ENCODE assay signal across 26 cellular contexts in genomic region chr13:42600943-42601342, GRCh38. TPM values are rescaled to one million over a fixed set of nuclear protein-coding genes. Genes with fewer than 3 reads are reported as not detected.
DNase-seq lines count a peak whose midpoint lies in the region; ATAC-seq, FAIRE-seq and TF ChIP-seq lines count a peak whose summit lies in the region.
"Had no signal": no experiment of that assay in that cellular context is flagged by ENCODE, and none has a peak within 500 bp of the region (broad histone marks: within the 10 kb centered on the region; RNA-seq: fewer than 3 reads in every experiment).

No MANE protein-coding gene starts in this region.

- H3K27me3 Mint-ChIP-seq in T-helper 2 cell treated with Interferon-gamma antibody and Interleukin-4, amounts not matched to agents 5 μg/mL and 100 μg/mL, for 36 hours (ENCODE audit: low read depth) = no peaks in the 10 kb centered on the region
- H3K27me3 Mint-ChIP-seq in activated naive CD8-positive, alpha-beta T cell = no peaks in the 10 kb centered on the region

- peaks cover 11% of the 10 kb centered on the region for H3K4me1 Mint-ChIP-seq in T-helper 2 cell treated with Interferon-gamma antibody and Interleukin-4, amounts not matched to agents 5 μg/mL and 100 μg/mL, for 36 hours (ENCODE audit: low read depth)
- H3K4me1 Mint-ChIP-seq in activated naive CD8-positive, alpha-beta T cell (ENCODE audit: low read depth) = peaks cover 16% of the 10 kb centered on the region

- no peaks in the 10 kb centered on the region for H3K36me3 Mint-ChIP-seq in T-helper 2 cell treated with Interferon-gamma antibody and Interleukin-4, amounts not matched to agents 5 μg/mL and 100 μg/mL, for 36 hours (ENCODE audit: low read depth)
- no peaks in the 10 kb centered on the region for H3K36me3 Mint-ChIP-seq in activated naive CD8-positive, alpha-beta T cell

- no peak for TF ChIP-seq POLR2A in GM12891 (IDR thresholded peaks at IDR 0.05; ENCODE audit: low read depth, low read length)

- ATAC-seq in HG03097 (IDR thresholded peaks at IDR 0.05; ENCODE audit: low FRiP score, unreplicated experiment) = no peak

- peak overlapping the region; percentile 49 for H3K27ac Mint-ChIP-seq in T-helper 2 cell treated with Interferon-gamma antibody and Interleukin-4, amounts not matched to agents 5 μg/mL and 100 μg/mL, for 36 hours
- H3K27ac Mint-ChIP-seq in activated naive CD8-positive, alpha-beta T cell = peak overlapping the region; percentile 86
- H3K27ac Mint-ChIP-seq: dendritic cell treated with granulocyte-macrophage colony-stimulating factor and Interleukin-4, amounts not matched to agents 40 ng/mL and 50 ng/mL, for 4 days had no signal

- H3K4me3 Mint-ChIP-seq in T-helper 2 cell treated with Interferon-gamma antibody and Interleukin-4, amounts not matched to agents 5 μg/mL and 100 μg/mL, for 36 hours = no peak overlapping the region
- H3K4me3 Mint-ChIP-seq in activated naive CD8-positive, alpha-beta T cell = peak overlapping the region; percentile 59
- H3K4me3 Mint-ChIP-seq: dendritic cell treated with granulocyte-macrophage colony-stimulating factor and Interleukin-4, amounts not matched to agents 40 ng/mL and 50 ng/mL, for 4 days had no signal

- no peak for DNase-seq in T-helper 2 cell treated with Interferon-gamma antibody and Interleukin-4, amounts not matched to agents 5 μg/mL and 100 μg/mL, for 36 hours (ENCODE audit: low spot score)
- DNase-seq in T-helper 2 cell (no peak), GM12891 (ENCODE audit: insufficient read length, low spot score) (no peak), lung microvascular endothelial cell (ENCODE audit: low read depth in 2 of 2) (peak; percentile 60 to 63), NCI-H748 (lab: John Stamatoyannopoulos, UW; ENCODE audit: unreplicated experiment) (no peak), mesenteric fat pad (ENCODE audit: low spot score) (no peak)
- DNase-seq: activated CD4-positive, alpha-beta T cell treated with anti-CD3 and anti-CD28 coated beads for 4 hours; COR-L47; foreskin melanocyte; mammary epithelial cell; NCI-H1105 treated with DMSO at 0.1 percent for 48 hours; NCI-H524 treated with DMSO at 0.1 percent for 48 hours; spleen; stimulated activated CD4-positive, alpha-beta T cell treated with anti-CD3 and anti-CD28 coated beads, Interleukin-4, amount 100 ng/mL, for 24 hours; substantia nigra; uterus had no signal

- peak; percentile 73 for FAIRE-seq in GM12891 (lab: Jason Lieb, UNC)
- FAIRE-seq: keratinocyte, TTC549 had no signal

- no peaks in the 10 kb centered on the region for H3K9me3 Mint-ChIP-seq in T-helper 2 cell treated with Interferon-gamma antibody and Interleukin-4, amounts not matched to agents 5 μg/mL and 100 μg/mL, for 36 hours
- no peaks in the 10 kb centered on the region for H3K9me3 Mint-ChIP-seq in activated naive CD8-positive, alpha-beta T cell (ENCODE audit: low read depth)
- H3K9me3 Mint-ChIP-seq: dendritic cell treated with granulocyte-macrophage colony-stimulating factor and Interleukin-4, amounts not matched to agents 40 ng/mL and 50 ng/mL, for 4 days had no signal

TF ChIP-seq in GM12891, 5 proteins besides CTCF, POLR2A, EP300 and RAD21:
- TF ChIP-seq POLR2AphosphoS5 (IDR thresholded peaks at IDR 0.05; ENCODE audit: low read depth, low read length) (no peak), PAX5 (IDR thresholded peaks at IDR 0.05; ENCODE audit: insufficient read depth, low read length, severe bottlenecking) (no peak), POU2F2 (IDR thresholded peaks at IDR 0.05; ENCODE audit: low read depth, low read length) (no peak), SPI1 (IDR thresholded peaks at IDR 0.05; ENCODE audit: low read depth, low read length) (no peak), TAF1 (IDR thresholded peaks at IDR 0.05; ENCODE audit: low read depth, low read length) (no peak)

RNA-seq across cellular contexts. Expression of gene TNFSF11, which starts 27.0 kb away (rescaled TPM):
- polyA plus RNA-seq in GM12891 (2012; ENCODE audit: low read depth, missing spikeins) = 22.4 TPM
- not detected in 2 replicates for total RNA-seq in lung microvascular endothelial cell
- total RNA-seq in mesenteric fat pad = not detected
- total RNA-seq: A673, cardiac muscle cell, Daoy, LHCN-M2, mammary epithelial cell had no signal
- polyA plus RNA-seq: BJ, cardiac muscle cell, keratinocyte, mammary epithelial cell had no signal

Comparison
In these comparisons a context has a peak if more than half of its experiments do, and no peak if none do; other contexts are left out.
1. DNase-seq: peak in lung microvascular endothelial cell (2 of 2); none in T-helper 2 cell treated with Interferon-gamma antibody and Interleukin-4, amounts not matched to agents 5 μg/mL and 100 μg/mL, for 36 hours (single experiment), T-helper 2 cell (0 of 5), GM12891 (single experiment), NCI-H748 (single experiment) and mesenteric fat pad (single experiment).